In the genomic region with DNA sequence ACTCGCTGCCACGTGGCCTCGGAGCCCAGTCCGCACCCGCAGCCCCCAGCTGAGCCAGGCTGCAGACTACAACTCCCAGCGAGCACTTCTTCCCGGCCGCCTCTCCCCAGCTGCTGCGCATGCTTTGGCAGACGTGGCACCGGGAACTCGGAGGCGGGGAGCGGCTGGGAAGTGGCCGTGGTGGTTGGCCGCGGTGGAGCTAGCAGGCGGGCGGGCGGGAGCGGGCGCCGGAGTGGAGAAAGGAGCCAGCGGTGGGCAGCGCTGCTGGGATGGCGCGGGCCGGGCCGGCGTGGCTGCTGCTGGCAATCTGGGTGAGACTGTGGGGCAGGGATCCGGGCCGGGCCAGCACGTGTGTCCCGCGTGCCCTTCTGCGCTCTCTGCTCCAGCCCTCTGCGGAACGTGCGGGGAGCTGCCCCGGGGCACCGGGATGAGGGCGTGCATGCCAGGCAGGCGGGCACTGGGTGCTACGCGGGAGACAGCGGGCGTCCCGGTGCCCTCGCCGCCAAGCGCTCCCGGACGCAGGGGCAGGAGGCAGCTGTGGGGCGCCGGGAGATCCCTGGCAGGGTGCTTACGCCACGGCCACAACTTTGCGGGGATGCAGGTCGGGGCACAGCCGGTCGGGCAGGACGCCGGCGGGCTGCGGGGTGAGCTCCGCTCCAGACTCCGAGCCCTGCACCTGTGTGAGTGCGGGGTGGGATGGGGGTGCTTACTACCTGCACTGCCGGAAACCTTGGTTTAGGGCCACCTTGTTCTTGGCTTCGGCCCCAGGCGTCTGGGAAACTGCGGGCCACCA, we compare ENCODE assay signal across 8 cellular contexts. TPM values are rescaled to one million over a fixed set of nuclear protein-coding genes. Genes with fewer than 3 reads are reported as not detected.
DNase-seq lines count a peak whose midpoint lies in the region; ATAC-seq, FAIRE-seq and TF ChIP-seq lines count a peak whose summit lies in the region.

A gene (plus strand): TSS at position 130 of the 793 bp plus-strand sequence. CDS start 140 bp downstream, at position 270.

- H3K4me3 ChIP-seq in astrocyte (ENCODE audit: insufficient read depth, low read depth, low read length) = peak within 1 kb of the TSS; percentile 73

- H3K9me3 Mint-ChIP-seq in T-helper 1 cell treated with Interleukin-12 subunit alpha and Interleukin-12 subunit beta and Interleukin-4 antibody, amounts not matched to agents 30 μg/mL and 1 μg/mL, for 36 hours = no peaks in the 10 kb centered on the region
- H3K9me3 Mint-ChIP-seq in astrocyte (ENCODE audit: unreplicated experiment) = peaks cover 2% of the 10 kb centered on the region

- peaks cover 7% of the 10 kb centered on the region for H3K27me3 Mint-ChIP-seq in T-helper 1 cell treated with Interleukin-12 subunit alpha and Interleukin-12 subunit beta and Interleukin-4 antibody, amounts not matched to agents 30 μg/mL and 1 μg/mL, for 36 hours (ENCODE audit: low read depth)
- peaks cover 13% of the 10 kb centered on the region for H3K27me3 Mint-ChIP-seq in astrocyte (ENCODE audit: low read depth, unreplicated experiment)

- FAIRE-seq in astrocyte (lab: Jason Lieb, UNC) = no peak

- TF ChIP-seq CTCF in GM13976 (IDR thresholded peaks at IDR 0.05; ENCODE audit: borderline replicate concordance, control extremely low read depth, extremely low read depth, insufficient read depth, missing control alignments) (no peak), astrocyte (IDR thresholded peaks at IDR 0.05; ENCODE audit: insufficient read depth, low read depth, low read length) (no peak)

- DNase-seq in GM13976 (ENCODE audit: low spot score) (peak; percentile 91), NCI-H146 treated with DMSO at 0.1 percent for 48 hours (lab: John Stamatoyannopoulos, UW; ENCODE audit: unreplicated experiment) (peak; percentile 96), astrocyte (ENCODE audit: low read depth) (peak; percentile 81), hippocampal formation (lab: John Stamatoyannopoulos, UW) (peak; percentile 83 to 92), renal cortical epithelial cell (ENCODE audit: low read depth) (peak; percentile 72)
- DNase-seq in effector CD4-positive, alpha-beta T cell = no peak

- H3K4me2 ChIP-seq in astrocyte (ENCODE audit: low read length) = peak within 1 kb of the TSS; percentile 97

- H3K27me3 ChIP-seq in astrocyte (ENCODE audit: insufficient read depth, low read length) = peaks cover 8% of the 10 kb centered on the region

- in situ Hi-C loops in GM13976 (cut with MboI; ENCODE audit: low sequenced_read_pairs, unreplicated experiment) = no loop called here

- peaks cover 36% of the 10 kb centered on the region for H3K4me1 Mint-ChIP-seq in T-helper 1 cell treated with Interleukin-12 subunit alpha and Interleukin-12 subunit beta and Interleukin-4 antibody, amounts not matched to agents 30 μg/mL and 1 μg/mL, for 36 hours (ENCODE audit: low read depth)
- H3K4me1 Mint-ChIP-seq in astrocyte (ENCODE audit: low read depth, unreplicated experiment) = peaks cover 18% of the 10 kb centered on the region

- H3K4me3 Mint-ChIP-seq in T-helper 1 cell treated with Interleukin-12 subunit alpha and Interleukin-12 subunit beta and Interleukin-4 antibody, amounts not matched to agents 30 μg/mL and 1 μg/mL, for 36 hours = peak within 1 kb of the TSS; percentile 83
- peak within 1 kb of the TSS; percentile 97 for H3K4me3 Mint-ChIP-seq in astrocyte (ENCODE audit: unreplicated experiment)

- H2AFZ ChIP-seq in astrocyte (ENCODE audit: low read depth, low read length) = peak within 1 kb of the TSS; percentile 92

- peak within 1 kb of the TSS; percentile 91 for H3K9ac ChIP-seq in astrocyte (ENCODE audit: low read length)

- H3K9me3 ChIP-seq in astrocyte (ENCODE audit: insufficient read depth, low read depth, low read length) = no peaks in the 10 kb centered on the region

- no peaks in the 10 kb centered on the region for H3K4me1 ChIP-seq in astrocyte (ENCODE audit: insufficient read depth, low read length)

- peak within 1 kb of the TSS; percentile 35 for H3K27ac Mint-ChIP-seq in T-helper 1 cell treated with Interleukin-12 subunit alpha and Interleukin-12 subunit beta and Interleukin-4 antibody, amounts not matched to agents 30 μg/mL and 1 μg/mL, for 36 hours
- H3K27ac Mint-ChIP-seq in astrocyte (ENCODE audit: unreplicated experiment) = peak within 1 kb of the TSS; percentile 94

- no peaks in the 10 kb centered on the region for H3K36me3 ChIP-seq in astrocyte (ENCODE audit: insufficient read depth, low read length)

- peaks cover 3% of the 10 kb centered on the region for H3K36me3 Mint-ChIP-seq in T-helper 1 cell treated with Interleukin-12 subunit alpha and Interleukin-12 subunit beta and Interleukin-4 antibody, amounts not matched to agents 30 μg/mL and 1 μg/mL, for 36 hours (ENCODE audit: low read depth)
- no peaks in the 10 kb centered on the region for H3K36me3 Mint-ChIP-seq in astrocyte (ENCODE audit: low read depth, unreplicated experiment)

- H3K27ac ChIP-seq in astrocyte (ENCODE audit: low read depth, low read length) = peak within 1 kb of the TSS; percentile 55

- ATAC-seq in HG02840 (IDR thresholded peaks at IDR 0.05; ENCODE audit: low FRiP score, unreplicated experiment) = peak; percentile 86

- H4K20me1 ChIP-seq in astrocyte (ENCODE audit: insufficient read depth, low read length) = peaks cover 41% of the 10 kb centered on the region

- peaks cover 51% of the 10 kb centered on the region for H3K79me2 ChIP-seq in astrocyte (ENCODE audit: insufficient read depth, low read length)

RNA-seq across cellular contexts. Expression of the gene that starts here (rescaled TPM):
- 77.5 and 86.5 TPM in 2 replicates for total RNA-seq in astrocyte
- total RNA-seq in renal cortical epithelial cell = 33.7 and 37.2 TPM in 2 replicates
